ENCODE assay signal across 16 cellular contexts in genomic region chrX:78687586-78687985, GRCh38. TPM values are rescaled to one million over a fixed set of nuclear protein-coding genes. Genes with fewer than 3 reads are reported as not detected.
DNase-seq lines count a peak whose midpoint lies in the region; ATAC-seq and TF ChIP-seq lines count a peak whose summit lies in the region.
"Had no signal": no experiment of that assay in that cellular context is flagged by ENCODE, and none has a peak within 500 bp of the region (broad histone marks: within the 10 kb centered on the region; RNA-seq: fewer than 3 reads in every experiment).

No MANE protein-coding gene starts in this region.

- H3K36me3 ChIP-seq in spleen, result no peaks in the 10 kb centered on the region
- H3K36me3 ChIP-seq: gastroesophageal sphincter, stomach had no signal

- no peak overlapping the region for H3K4me3 ChIP-seq in spleen
- H3K4me3 ChIP-seq: gastroesophageal sphincter, stomach had no signal

- no peak for TF ChIP-seq POLR2A in spleen (IDR thresholded peaks at IDR 0.05)

- no peak overlapping the region for H3K27ac ChIP-seq in spleen
- H3K27ac ChIP-seq: 22Rv1, gastroesophageal sphincter, stomach had no signal

- no peaks in the 10 kb centered on the region for H3K36me3 Mint-ChIP-seq in activated T-cell treated with anti-CD3 and anti-CD28 coated beads, Interleukin-2, amount 50 U/mL, for 4 hours (ENCODE audit: insufficient read depth)

- H3K9me3 ChIP-seq in spleen, result no peaks in the 10 kb centered on the region
- H3K9me3 ChIP-seq: gastroesophageal sphincter, stomach had no signal

- H3K4me1 Mint-ChIP-seq in activated T-cell treated with anti-CD3 and anti-CD28 coated beads, Interleukin-2, amount 50 U/mL, for 4 hours (ENCODE audit: low read depth), result no peaks in the 10 kb centered on the region

- peak; percentile 45 for DNase-seq in SIG-M5 treated with dmso at 0.1 percent for 504 hours (lab: John Stamatoyannopoulos, UW; ENCODE audit: unreplicated experiment)
- no peak for DNase-seq in SIG-M5 (lab: John Stamatoyannopoulos, UW)
- DNase-seq in iPS-NIHi7 (ENCODE audit: extremely low spot score), result no peak
- no peak for DNase-seq in spleen
- no peak for DNase-seq in activated T-cell treated with anti-CD3 and anti-CD28 coated beads, Interleukin-2, amount 50 U/mL, for 4 hours
- no peak for DNase-seq in Right ventricle myocardium inferior (ENCODE audit: missing footprints)
- DNase-seq: activated CD4-positive, CD25-positive, alpha-beta regulatory T cell; activated naive CD4-positive, alpha-beta T cell treated with anti-CD3 and anti-CD28 coated beads, Interleukin-2, amount 50 U/mL, for 16 hours; NCI-H2081 treated with DMSO at 0.1 percent for 48 hours; stimulated activated CD4-positive, alpha-beta T cell treated with anti-CD3 and anti-CD28 coated beads, Interleukin-1b, Interleukin-23, amount 100 ng/mL, for 48 hours; stomach had no signal

- H3K9me3 Mint-ChIP-seq in activated T-cell treated with anti-CD3 and anti-CD28 coated beads, Interleukin-2, amount 50 U/mL, for 4 hours, result no peaks in the 10 kb centered on the region

- intact Hi-C loops in spleen (cut with DNase I; ENCODE audit: low total_unique reads), result no loop called here
- intact Hi-C loops in Right ventricle myocardium inferior (cut with DNase I), result no loop called here

- no peaks in the 10 kb centered on the region for H3K27me3 Mint-ChIP-seq in activated T-cell treated with anti-CD3 and anti-CD28 coated beads, Interleukin-2, amount 50 U/mL, for 4 hours (ENCODE audit: low read depth)

- no peaks in the 10 kb centered on the region for H3K4me1 ChIP-seq in spleen
- H3K4me1 ChIP-seq: gastroesophageal sphincter, stomach had no signal

- no peak overlapping the region for H3K4me3 Mint-ChIP-seq in activated T-cell treated with anti-CD3 and anti-CD28 coated beads, Interleukin-2, amount 50 U/mL, for 4 hours

- ATAC-seq in HG02763 (IDR thresholded peaks at IDR 0.05; ENCODE audit: unreplicated experiment) (peak; percentile 88), HG03520 (IDR thresholded peaks at IDR 0.05; ENCODE audit: unreplicated experiment) (peak; percentile 86), Right ventricle myocardium inferior (no peak)
- no peak for ATAC-seq in activated T-cell treated with anti-CD3 and anti-CD28 coated beads, Interleukin-2, amount 50 U/mL, for 4 hours
- ATAC-seq: gastroesophageal sphincter had no signal

- no peak for TF ChIP-seq CTCF in spleen (IDR thresholded peaks at IDR 0.05 in 8 of 11, conservative IDR thresholded peaks at IDR 0.05 in 3 of 11)

- WGBS in spleen, 5 donors, result 73 to 95% (median 84%) methylated on average over 2 of the region's 2 CpGs

- H3K27me3 ChIP-seq in spleen (replicated peaks in 1 of 7), result no peaks in the 10 kb centered on the region
- H3K27me3 ChIP-seq: gastroesophageal sphincter, stomach had no signal

RNA-seq across cellular contexts. Expression of gene RTL3, which starts 28.5 kb away (rescaled TPM):
- total RNA-seq in spleen (not detected), Right ventricle myocardium inferior (0.08 TPM)
- under 1 TPM in 2 of 3 donors, not detected in 1; 0.03 TPM for polyA plus RNA-seq in spleen
- total RNA-seq in activated T-cell treated with anti-CD3 and anti-CD28 coated beads, Interleukin-2, amount 50 U/mL, for 4 hours, result not detected
- total RNA-seq: liver had no signal
- polyA plus RNA-seq: liver had no signal

RNA-seq across cellular contexts. Expression of gene LPAR4, which starts 59.9 kb away (rescaled TPM):
- total RNA-seq in spleen, result under 1 TPM in 3 of 7 donors, not detected in 4; 0.26 to 0.39 (median 0.28) TPM
- polyA plus RNA-seq in spleen, result under 1 TPM in 1 of 3 donors, not detected in 2; 0.10 TPM
- total RNA-seq in activated T-cell treated with anti-CD3 and anti-CD28 coated beads, Interleukin-2, amount 50 U/mL, for 4 hours, result not detected
- total RNA-seq in Right ventricle myocardium inferior, result 0.22 TPM
- polyA plus RNA-seq: liver had no signal

Comparison
In these comparisons a context has a peak if more than half of its experiments do, and no peak if none do; other contexts are left out.
1. ATAC-seq: peak in HG02763 (single experiment) and HG03520 (single experiment); none in activated T-cell treated with anti-CD3 and anti-CD28 coated beads, Interleukin-2, amount 50 U/mL, for 4 hours (0 of 2) and Right ventricle myocardium inferior (single experiment).